ENCODE assay signal across 24 cellular contexts in genomic region chr10:47246409-47247189, GRCh38. TPM values are rescaled to one million over a fixed set of nuclear protein-coding genes. Genes with fewer than 3 reads are reported as not detected.
"Had no signal": no experiment of that assay in that cellular context is flagged by ENCODE, and none has a peak within 500 bp of the region (broad histone marks: within the 10 kb centered on the region; RNA-seq: fewer than 3 reads in every experiment).

No MANE protein-coding gene starts in this region.

- H3K27ac ChIP-seq: gastrocnemius medialis, left ventricle myocardium inferior, pancreas, psoas muscle, thoracic aorta, upper lobe of left lung had no signal

- H3K9me3 Mint-ChIP-seq: activated B cell treated with CpG ODN at 0.5 μM for 24 hours; activated naive CD4-positive, alpha-beta T cell treated with anti-CD3 and anti-CD28 coated beads, Interleukin-2, amount 50 U/mL, for 24 hours; activated naive CD8-positive, alpha-beta T cell treated with anti-CD3 and anti-CD28 coated beads, Interleukin-2, amount 50 U/mL, for 24 hours; activated T-cell treated with anti-CD3 and anti-CD28 coated beads, Interleukin-2, amount 50 U/mL, for 4 hours; activated T-helper 17 cell treated with anti-CD3 and anti-CD28 coated beads, Interleukin-2, amount 50 U/mL, for 72 hours; central memory CD8-positive, alpha-beta T cell; nephron progenitor cell; T-helper 2 cell treated with Interferon-gamma antibody and Interleukin-4, amounts not matched to agents 5 μg/mL and 100 μg/mL, for 36 hours had no signal

- H3K27ac Mint-ChIP-seq: activated B cell treated with CpG ODN at 0.5 μM for 24 hours; activated naive CD4-positive, alpha-beta T cell treated with anti-CD3 and anti-CD28 coated beads, Interleukin-2, amount 50 U/mL, for 24 hours; activated naive CD8-positive, alpha-beta T cell treated with anti-CD3 and anti-CD28 coated beads, Interleukin-2, amount 50 U/mL, for 24 hours; activated T-helper 17 cell treated with anti-CD3 and anti-CD28 coated beads, Interleukin-2, amount 50 U/mL, for 72 hours; nephron progenitor cell; T-helper 2 cell treated with Interferon-gamma antibody and Interleukin-4, amounts not matched to agents 5 μg/mL and 100 μg/mL, for 36 hours had no signal

- H3K4me3 ChIP-seq: gastrocnemius medialis, left ventricle myocardium inferior, pancreas, psoas muscle, thoracic aorta, upper lobe of left lung had no signal

- DNase-seq: activated B cell treated with CpG ODN at 0.5 μM for 24 hours; activated CD4-positive, alpha-beta T cell treated with anti-CD3 and anti-CD28 coated beads, Interleukin-2, amount 50 U/mL, for 1 hour; activated naive CD8-positive, alpha-beta T cell treated with anti-CD3 and anti-CD28 coated beads, Interleukin-2, amount 50 U/mL, for 24 hours; activated T-cell treated with anti-CD3 and anti-CD28 coated beads, Interleukin-2, amount 50 U/mL, for 4 hours; amygdala; dermis blood vessel endothelial cell; effector CD8-positive, alpha-beta T cell; gastrocnemius medialis; glutamatergic neuron; left ventricle myocardium inferior; naive B cell; nephron progenitor cell; pancreas; psoas muscle; stimulated activated CD4-positive, alpha-beta T cell treated with anti-CD3 and anti-CD28 coated beads, Interleukin-2, amount 100 ng/mL, for 48 hours; stimulated activated naive CD4-positive, alpha-beta T cell treated with Interleukin-2 at 50 U/mL for 16 hours; T-helper 1 cell; upper lobe of left lung had no signal

- H3K27me3 Mint-ChIP-seq: activated B cell treated with CpG ODN at 0.5 μM for 24 hours; activated naive CD4-positive, alpha-beta T cell treated with anti-CD3 and anti-CD28 coated beads, Interleukin-2, amount 50 U/mL, for 24 hours; activated naive CD8-positive, alpha-beta T cell treated with anti-CD3 and anti-CD28 coated beads, Interleukin-2, amount 50 U/mL, for 24 hours; activated T-helper 17 cell treated with anti-CD3 and anti-CD28 coated beads, Interleukin-2, amount 50 U/mL, for 72 hours; central memory CD8-positive, alpha-beta T cell had no signal

- H3K36me3 Mint-ChIP-seq: activated naive CD4-positive, alpha-beta T cell treated with anti-CD3 and anti-CD28 coated beads, Interleukin-2, amount 50 U/mL, for 24 hours; naive B cell had no signal

- ATAC-seq: activated naive CD8-positive, alpha-beta T cell treated with anti-CD3 and anti-CD28 coated beads, Interleukin-2, amount 50 U/mL, for 24 hours; activated T-cell treated with anti-CD3 and anti-CD28 coated beads, Interleukin-2, amount 50 U/mL, for 4 hours; activated T-helper 17 cell treated with anti-CD3 and anti-CD28 coated beads, Interleukin-2, amount 50 U/mL, for 72 hours; gastrocnemius medialis; pancreas; psoas muscle had no signal

- H3K4me1 ChIP-seq: gastrocnemius medialis, left ventricle myocardium inferior, pancreas, psoas muscle, upper lobe of left lung had no signal

- H3K4me3 Mint-ChIP-seq: activated B cell treated with CpG ODN at 0.5 μM for 24 hours; activated naive CD4-positive, alpha-beta T cell treated with anti-CD3 and anti-CD28 coated beads, Interleukin-2, amount 50 U/mL, for 24 hours; activated naive CD8-positive, alpha-beta T cell treated with anti-CD3 and anti-CD28 coated beads, Interleukin-2, amount 50 U/mL, for 24 hours; activated T-cell treated with anti-CD3 and anti-CD28 coated beads, Interleukin-2, amount 50 U/mL, for 4 hours; activated T-helper 17 cell treated with anti-CD3 and anti-CD28 coated beads, Interleukin-2, amount 50 U/mL, for 72 hours; central memory CD8-positive, alpha-beta T cell; naive B cell; nephron progenitor cell; T-helper 2 cell treated with Interferon-gamma antibody and Interleukin-4, amounts not matched to agents 5 μg/mL and 100 μg/mL, for 36 hours had no signal

- H3K9me3 ChIP-seq: gastrocnemius medialis, left ventricle myocardium inferior, pancreas, psoas muscle, thoracic aorta, upper lobe of left lung had no signal

- H3K4me1 Mint-ChIP-seq: activated B cell treated with CpG ODN at 0.5 μM for 24 hours; activated T-helper 17 cell treated with anti-CD3 and anti-CD28 coated beads, Interleukin-2, amount 50 U/mL, for 72 hours had no signal

- H3K27me3 ChIP-seq: gastrocnemius medialis, pancreas, upper lobe of left lung had no signal

- H3K36me3 ChIP-seq: gastrocnemius medialis, left ventricle myocardium inferior, pancreas, thoracic aorta, upper lobe of left lung had no signal

RNA-seq across cellular contexts. Expression of gene GDF10, which starts 53.4 kb away (rescaled TPM):
- total RNA-seq: activated B cell treated with CpG ODN at 0.5 μM for 24 hours, dermis blood vessel endothelial cell, epithelial cell of proximal tubule had no signal
